ENCODE assay signal across 22 cellular contexts in the genomic region with DNA sequence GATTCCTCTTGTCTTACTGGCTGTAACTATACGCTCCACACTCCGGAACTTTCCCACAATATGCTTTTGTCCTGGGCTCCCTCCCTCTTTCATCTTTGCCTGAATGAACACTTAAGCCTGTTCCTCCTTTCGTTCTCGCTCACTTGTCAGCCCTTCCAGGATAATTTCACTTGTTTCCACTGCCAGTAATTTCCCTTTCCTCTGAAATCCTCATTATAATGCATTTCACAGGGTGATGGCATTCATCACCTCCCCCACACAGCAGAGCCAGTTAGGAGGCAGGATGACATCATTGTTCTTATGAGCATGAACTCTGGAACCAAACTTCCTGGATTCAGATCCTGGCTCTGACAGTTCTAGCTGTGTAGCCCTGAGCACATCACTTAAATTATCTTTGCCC.
A peak's percentile ranks its signal among the peaks of the same experiment; 100 is the strongest.
DNase-seq lines count a peak whose midpoint lies in the region; ATAC-seq and TF ChIP-seq lines count a peak whose summit lies in the region.
"Had no signal": no experiment of that assay in that cellular context is flagged by ENCODE, and none has a peak within 500 bp of the region (broad histone marks: within the 10 kb centered on the region; RNA-seq: fewer than 3 reads in every experiment).

No MANE protein-coding gene starts in this region.

- DNase-seq in H4 (ENCODE audit: low spot score) = peak; percentile 22
- peak; percentile 80 for DNase-seq in astrocyte of the hippocampus (ENCODE audit: low read depth, low spot score)
- peak in 35 of 42 donors; percentile 5 to 84 (median 50) for DNase-seq in head of caudate nucleus
- peak; percentile 54 for DNase-seq in neural progenitor cell (ENCODE audit: low spot score)
- DNase-seq in dedifferentiated amniotic fluid mesenchymal stem cell (ENCODE audit: extremely low spot score) = no peak
- DNase-seq in ACHN = no peak
- no peak for DNase-seq in mucosa of gallbladder (ENCODE audit: low spot score)
- DNase-seq: activated CD4-positive, CD25-positive, alpha-beta regulatory T cell treated with anti-CD3 and anti-CD28 coated beads, Interleukin-2, amount 50 U/mL, for 72 hours; activated gamma-delta T cell treated with Interleukin-2 at 50 U/mL for 16 hours; CD8-positive, alpha-beta T cell; dermis blood vessel endothelial cell; hippocampal formation; KG1; left ventricle myocardium inferior; NCI-H1436 treated with DMSO at 0.1 percent for 48 hours; NCI-H345; nephron progenitor cell; SIG-M5; stimulated activated CD4-positive, alpha-beta T cell treated with anti-CD3 and anti-CD28 coated beads, Interleukin-2, amount 100 ng/mL, for 24 hours had no signal

- no peak overlapping the region for H2AFZ ChIP-seq in neural progenitor cell (replicated peaks)

- no peaks in the 10 kb centered on the region for H3K9me3 ChIP-seq in neural progenitor cell (ENCODE audit: low read depth)
- H3K9me3 ChIP-seq: left ventricle myocardium inferior had no signal

- H3K27me3 ChIP-seq in neural progenitor cell = no peaks in the 10 kb centered on the region

- no peaks in the 10 kb centered on the region for H3K36me3 Mint-ChIP-seq in neural progenitor cell
- H3K36me3 Mint-ChIP-seq: CD8-positive, alpha-beta T cell had no signal

- in situ Hi-C loops in ACHN (cut with HindIII; ENCODE audit: low pct_ligation_motif_present, low pct_unique_long_range_greater_than_20kb, low sequenced_read_pairs) = no loop called here

- H3K4me1 ChIP-seq in neural progenitor cell = peaks cover 26% of the 10 kb centered on the region
- H3K4me1 ChIP-seq: left ventricle myocardium inferior had no signal

- H3F3A ChIP-seq in neural progenitor cell (ENCODE audit: low read depth) = no peaks in the 10 kb centered on the region

- peak overlapping the region; percentile 8 for H3K27ac Mint-ChIP-seq in neural progenitor cell
- H3K27ac Mint-ChIP-seq: CD8-positive, alpha-beta T cell; nephron progenitor cell; T-helper 2 cell treated with Interferon-gamma antibody and Interleukin-4, amounts not matched to agents 5 μg/mL and 100 μg/mL, for 36 hours had no signal

- no peaks in the 10 kb centered on the region for H3K36me3 ChIP-seq in neural progenitor cell
- H3K36me3 ChIP-seq: left ventricle myocardium inferior had no signal

- H3K4me3 Mint-ChIP-seq in neural progenitor cell = no peak overlapping the region
- H3K4me3 Mint-ChIP-seq: CD8-positive, alpha-beta T cell; nephron progenitor cell; T-helper 2 cell treated with Interferon-gamma antibody and Interleukin-4, amounts not matched to agents 5 μg/mL and 100 μg/mL, for 36 hours had no signal

- peaks cover 19% of the 10 kb centered on the region for H3K4me1 Mint-ChIP-seq in neural progenitor cell

- H4K20me1 ChIP-seq in neural progenitor cell (ENCODE audit: low read depth) = no peaks in the 10 kb centered on the region

- intact Hi-C loops in head of caudate nucleus (cut with DNase I) = no loop called here

- H3K4me3 ChIP-seq in neural progenitor cell = no peak overlapping the region
- H3K4me3 ChIP-seq: left ventricle myocardium inferior had no signal

- no peak for ATAC-seq in HG03378 (IDR thresholded peaks at IDR 0.05; ENCODE audit: unreplicated experiment)
- ATAC-seq: CD8-positive, alpha-beta T cell; sciatic nerve had no signal

- no peak overlapping the region for H3K9ac ChIP-seq in neural progenitor cell

- no peaks in the 10 kb centered on the region for H3K27me3 Mint-ChIP-seq in neural progenitor cell (ENCODE audit: insufficient read depth, low read depth)

- H3K9me3 Mint-ChIP-seq in neural progenitor cell = no peaks in the 10 kb centered on the region

- H3K4me2 ChIP-seq in neural progenitor cell = peak overlapping the region; percentile 1

- TF ChIP-seq CTCF in neural progenitor cell (IDR thresholded peaks at IDR 0.05) = no peak

- no peaks in the 10 kb centered on the region for H3K79me2 ChIP-seq in neural progenitor cell (ENCODE audit: low read depth)

- H3K27ac ChIP-seq in neural progenitor cell = no peak overlapping the region
- H3K27ac ChIP-seq: left ventricle myocardium inferior had no signal

Comparison
In these comparisons a context has a peak if more than half of its experiments do, and no peak if none do; other contexts are left out.
1. DNase-seq: peak in H4 (single experiment), astrocyte of the hippocampus (single experiment), head of caudate nucleus (35 of 42) and neural progenitor cell (single experiment); none in dedifferentiated amniotic fluid mesenchymal stem cell (single experiment), ACHN (single experiment) and mucosa of gallbladder (single experiment).